Comparison of ENCODE assay signal across 13 cellular contexts in genomic region chr3:124034809-124035152, GRCh38. TPM values are rescaled to one million over a fixed set of nuclear protein-coding genes. Genes with fewer than 3 reads are reported as not detected.
DNase-seq lines count a peak whose midpoint lies in the region; ATAC-seq and TF ChIP-seq lines count a peak whose summit lies in the region.
"Had no signal": no experiment of that assay in that cellular context is flagged by ENCODE, and none has a peak within 500 bp of the region (broad histone marks: within the 10 kb centered on the region; RNA-seq: fewer than 3 reads in every experiment).

No MANE protein-coding gene starts in this region.

- peaks cover 82% of the 10 kb centered on the region for H3K27me3 ChIP-seq in CD4-positive, alpha-beta T cell (ENCODE audit: control insufficient read depth, insufficient read depth, low read length)
- peaks cover 81% of the 10 kb centered on the region for H3K27me3 ChIP-seq in HUES64 (ENCODE audit: insufficient read depth, low read length)
- H3K27me3 ChIP-seq in gastroesophageal sphincter = peaks cover 16% of the 10 kb centered on the region

- no peak for TF ChIP-seq POLR2A in gastroesophageal sphincter (IDR thresholded peaks at IDR 0.05)

- H3K27ac ChIP-seq in CD4-positive, alpha-beta T cell (ENCODE audit: low read depth, low read length) = no peak overlapping the region
- H3K27ac ChIP-seq in HUES64 (ENCODE audit: low read depth, low read length) (no peak overlapping the region), gastroesophageal sphincter (no peak overlapping the region)
- H3K27ac ChIP-seq: KMS-11 had no signal

- no peaks in the 10 kb centered on the region for H3K9me3 Mint-ChIP-seq in CD4-positive, alpha-beta T cell
- no peaks in the 10 kb centered on the region for H3K9me3 Mint-ChIP-seq in progenitor cell of endocrine pancreas (ENCODE audit: low read depth)

- H3K4me1 Mint-ChIP-seq in CD4-positive, alpha-beta T cell (ENCODE audit: low read depth) = peaks cover 17% of the 10 kb centered on the region
- H3K4me1 Mint-ChIP-seq in progenitor cell of endocrine pancreas (ENCODE audit: low read depth) = peaks cover 23% of the 10 kb centered on the region

- no peak for DNase-seq in CD4-positive, alpha-beta T cell
- no peak for DNase-seq in progenitor cell of endocrine pancreas (ENCODE audit: low spot score, unreplicated experiment)
- DNase-seq in COLO829 (ENCODE audit: low spot score) = no peak
- DNase-seq in NCI-H2227 (lab: John Stamatoyannopoulos, UW; ENCODE audit: unreplicated experiment) = no peak
- DNase-seq: effector CD8-positive, alpha-beta T cell; SW 1271 had no signal

- TF ChIP-seq CTCF in CD4-positive, alpha-beta T cell (IDR thresholded peaks at IDR 0.05) = no peak
- TF ChIP-seq CTCF in gastroesophageal sphincter (IDR thresholded peaks at IDR 0.05) (no peak), progenitor cell of endocrine pancreas (IDR thresholded peaks at IDR 0.05; ENCODE audit: unreplicated experiment) (no peak)

- POLR2A ChIA-PET in CD4-positive, alpha-beta T cell (lab: Charles Lee) = no interaction called here

- TF ChIP-seq EP300 in gastroesophageal sphincter (IDR thresholded peaks at IDR 0.05) = no peak

- intact Hi-C loops in CD4-positive, alpha-beta T cell (cut with DNase I, micrococcal nuclease) = no loop called here

- whole genome bisulfite sequencing in HUES64 = 65% methylated on average over 2 of the region's 2 CpGs
- no CpG with 5 or more reads among the region's 2 CpGs for WGBS in gastroesophageal sphincter (ENCODE audit: low coverage in 1 of 2), 2 donors

- no peak overlapping the region for H3K27ac Mint-ChIP-seq in CD4-positive, alpha-beta T cell
- peak overlapping the region; percentile 92 for H3K27ac Mint-ChIP-seq in progenitor cell of endocrine pancreas

- H3K36me3 Mint-ChIP-seq in CD4-positive, alpha-beta T cell (ENCODE audit: low read depth) = no peaks in the 10 kb centered on the region
- no peaks in the 10 kb centered on the region for H3K36me3 Mint-ChIP-seq in progenitor cell of endocrine pancreas (ENCODE audit: insufficient read depth)

- H3K4me3 Mint-ChIP-seq in CD4-positive, alpha-beta T cell = peak overlapping the region; percentile 85
- H3K4me3 Mint-ChIP-seq in progenitor cell of endocrine pancreas (ENCODE audit: low read depth) = peak overlapping the region; percentile 86

- H3K9ac ChIP-seq in HUES64 (ENCODE audit: low read depth, low read length) = no peak overlapping the region
- H3K9ac ChIP-seq: KMS-11 had no signal

- CTCF ChIA-PET in CD4-positive, alpha-beta T cell (lab: Charles Lee) = no interaction called here

- no peak for ATAC-seq in CD4-positive, alpha-beta T cell (ENCODE audit: poor library complexity)
- ATAC-seq in gastroesophageal sphincter (no peak), GM19395 (IDR thresholded peaks at IDR 0.05; ENCODE audit: unreplicated experiment) (no peak), GM21360 (IDR thresholded peaks at IDR 0.05; ENCODE audit: unreplicated experiment) (no peak)

- H3K4me1 ChIP-seq in HUES64 (ENCODE audit: insufficient read depth, low read length) (peaks cover 9% of the 10 kb centered on the region), gastroesophageal sphincter (peaks cover 0 to 33% (median 0%) of the 10 kb centered on the region in 3 donors)

- peaks cover 25% of the 10 kb centered on the region for H3K27me3 Mint-ChIP-seq in CD4-positive, alpha-beta T cell
- peaks cover 3% of the 10 kb centered on the region for H3K27me3 Mint-ChIP-seq in progenitor cell of endocrine pancreas

- H3K4me3 ChIP-seq in HUES64 (ENCODE audit: low read length) (peak overlapping the region; percentile 86), gastroesophageal sphincter (peak overlapping the region; percentile 55 to 92)

- no peaks in the 10 kb centered on the region for H3K9me3 ChIP-seq in CD4-positive, alpha-beta T cell (ENCODE audit: control insufficient read depth, low read length)
- H3K9me3 ChIP-seq in HUES64 (ENCODE audit: insufficient read depth, low read depth, low read length) (no peaks in the 10 kb centered on the region), gastroesophageal sphincter (no peaks in the 10 kb centered on the region)

- no peaks in the 10 kb centered on the region for H3K36me3 ChIP-seq in HUES64 (ENCODE audit: insufficient read depth, low read length)
- no peaks in the 10 kb centered on the region for H3K36me3 ChIP-seq in gastroesophageal sphincter

RNA-seq across cellular contexts. Expression of gene KALRN, which starts 1.6 kb away (rescaled TPM):
- total RNA-seq in CD4-positive, alpha-beta T cell = 1 to 10 TPM; 1.3 to 1.6 TPM
- 5.9 TPM for polyA plus RNA-seq in HUES64 (2013, experiment 1 of 2)
- 5.6 TPM for polyA plus RNA-seq in HUES64 (2013, experiment 2 of 2)
- total RNA-seq in gastroesophageal sphincter (10 to 100 TPM; 31.2 to 65.2 (median 63.8) TPM), progenitor cell of endocrine pancreas (76.4 and 85.0 TPM in 2 replicates)

RNA-seq across cellular contexts. Expression of gene ROPN1, which starts 42.9 kb away (rescaled TPM):
- total RNA-seq in CD4-positive, alpha-beta T cell = not detected
- polyA plus RNA-seq in HUES64 (2013, experiment 1 of 2) = not detected
- polyA plus RNA-seq in HUES64 (2013, experiment 2 of 2) = not detected
- total RNA-seq in gastroesophageal sphincter (under 1 TPM in 1 of 4 donors, not detected in 3; 0.93 TPM), progenitor cell of endocrine pancreas (not detected in 2 replicates)
- total RNA-seq: NCI-H460, subcutaneous adipose tissue had no signal

Comparison
In these comparisons a context has a peak if more than half of its experiments do, and no peak if none do; other contexts are left out.
1. RNA of gene KALRN, which starts 1.6 kb away (total RNA-seq): 76.4 to 85.0 TPM in progenitor cell of endocrine pancreas and 31.2 to 65.2 TPM in gastroesophageal sphincter; 1.3 to 1.6 TPM in CD4-positive, alpha-beta T cell; every median in the first group is over 10 times any median in the second.